In genomic region chr1:235999259-235999925, GRCh38 we compare ENCODE assay signal across 10 cellular contexts.
DNase-seq lines count a peak whose midpoint lies in the region; ATAC-seq lines count a peak whose summit lies in the region.
"Had no signal": no experiment of that assay in that cellular context is flagged by ENCODE, and none has a peak within 500 bp of the region (broad histone marks: within the 10 kb centered on the region; RNA-seq: fewer than 3 reads in every experiment).

No MANE protein-coding gene starts in this region.

- H3K9ac ChIP-seq in BLaER1 (no peak overlapping the region), Karpas-422 (ENCODE audit: low read length) (no peak overlapping the region)

- H3K27ac ChIP-seq in BLaER1, result peak overlapping the region; percentile 43; the same call in 1 of the 2 replicates
- no peak overlapping the region for H3K27ac ChIP-seq in Karpas-422 (ENCODE audit: low read length)
- H3K27ac ChIP-seq: HL-60 had no signal

- DNase-seq in HPDE6-E6E7 (ENCODE audit: extremely low spot score) (peak; percentile 87), fibroblast of peridontal ligament (ENCODE audit: extremely low read depth) (peak; percentile 72), Karpas-422 (no peak), foreskin melanocyte (no peak)
- peak; percentile 39 for DNase-seq in activated CD8-positive, alpha-beta memory T cell treated with anti-CD3 and anti-CD28 coated beads for 1 hour (ENCODE audit: extremely low read depth in 1 of 2, low read depth in 1 of 2)
- DNase-seq in stimulated activated CD4-positive, alpha-beta T cell treated with anti-CD3 and anti-CD28 coated beads, Interleukin-2, amount 100 ng/mL, for 4 hours (ENCODE audit: low read depth), result peak; percentile 71
- DNase-seq: right cardiac atrium had no signal

- H3K9me3 ChIP-seq in BLaER1, result no peaks in the 10 kb centered on the region
- no peaks in the 10 kb centered on the region for H3K9me3 ChIP-seq in Karpas-422 (ENCODE audit: low read length)

- H3K4me1 ChIP-seq in BLaER1 (peaks cover 43% of the 10 kb centered on the region), Karpas-422 (ENCODE audit: low read length) (no peaks in the 10 kb centered on the region)

- H3K4me2 ChIP-seq in BLaER1 (peak overlapping the region; percentile 70), Karpas-422 (ENCODE audit: low read depth, low read length, poor library complexity, severe bottlenecking) (no peak overlapping the region)

- H4K20me1 ChIP-seq in BLaER1 (no peaks in the 10 kb centered on the region), Karpas-422 (ENCODE audit: insufficient read depth, low read depth, low read length) (no peaks in the 10 kb centered on the region)

- no peaks in the 10 kb centered on the region for H3K9me2 ChIP-seq in Karpas-422 (replicated peaks; ENCODE audit: insufficient read depth, low read length)

- no peak overlapping the region for H2AFZ ChIP-seq in Karpas-422 (ENCODE audit: low read length)

- 0 out of 2 replicates have a peak overlapping the region, but pooled peaks have one; percentile 4 for H3K4me3 ChIP-seq in BLaER1
- no peak overlapping the region for H3K4me3 ChIP-seq in Karpas-422 (ENCODE audit: low read length)

- H3K36me3 ChIP-seq in BLaER1 (no peaks in the 10 kb centered on the region), Karpas-422 (ENCODE audit: insufficient read depth, low read length) (no peaks in the 10 kb centered on the region)

- ATAC-seq in GM21360 (IDR thresholded peaks at IDR 0.05; ENCODE audit: unreplicated experiment), result peak; percentile 77

- H3K79me2 ChIP-seq in Karpas-422 (ENCODE audit: low read length), result no peaks in the 10 kb centered on the region

- H3K27me3 ChIP-seq in BLaER1, result no peaks in the 10 kb centered on the region
- H3K27me3 ChIP-seq in Karpas-422 (ENCODE audit: low read length), result no peaks in the 10 kb centered on the region

Comparison
In these comparisons a context has a peak if more than half of its experiments do, and no peak if none do; other contexts are left out.
1. DNase-seq: peak in HPDE6-E6E7 (single experiment), activated CD8-positive, alpha-beta memory T cell treated with anti-CD3 and anti-CD28 coated beads for 1 hour (2 of 2), fibroblast of peridontal ligament (single experiment) and stimulated activated CD4-positive, alpha-beta T cell treated with anti-CD3 and anti-CD28 coated beads, Interleukin-2, amount 100 ng/mL, for 4 hours (single experiment); none in Karpas-422 (single experiment) and foreskin melanocyte (single experiment).